Comparison of ENCODE assay signal across 27 cellular contexts in genomic region chr16:89869911-89870310, GRCh38.
"Had no signal": no experiment of that assay in that cellular context is flagged by ENCODE, and none has a peak within 500 bp of the region (broad histone marks: within the 10 kb centered on the region; RNA-seq: fewer than 3 reads in every experiment).

No MANE protein-coding gene starts in this region.

- H3K9ac ChIP-seq: parathyroid adenoma had no signal

- H3K9me3 Mint-ChIP-seq: immature natural killer cell, nephron, neural crest cell, type B pancreatic cell had no signal

- DNase-seq: hypothalamus; immature natural killer cell; kidney; left colon; left lung; lower lobe of right lung; mammary epithelial cell; mesenchymal stem cell; naive thymus-derived CD8-positive, alpha-beta T cell; nucleus accumbens; psoas muscle; stimulated activated CD4-positive, alpha-beta T cell treated with anti-CD3 and anti-CD28 coated beads, Interleukin-12 subunit alpha, Interleukin-12 subunit beta, amount 100 ng/mL, for 4 hours; stimulated activated CD4-positive, alpha-beta T cell treated with anti-CD3 and anti-CD28 coated beads, Interleukin-15, amount 100 ng/mL, for 24 hours; stimulated activated CD4-positive, alpha-beta T cell treated with anti-CD3 and anti-CD28 coated beads, Interleukin-2, amount 100 ng/mL, for 24 hours; stimulated activated CD4-positive, alpha-beta T cell treated with anti-CD3 and anti-CD28 coated beads, Interleukin-4, amount 100 ng/mL, for 1 hour; stimulated activated naive CD4-positive, alpha-beta T cell; uterus had no signal

- H3K4me1 ChIP-seq: parathyroid adenoma had no signal

- ATAC-seq: left colon; left lung; lower lobe of right lung; naive thymus-derived CD8-positive, alpha-beta T cell; psoas muscle; sciatic nerve had no signal

- H2AFZ ChIP-seq: parathyroid adenoma had no signal

- H3K27me3 ChIP-seq: left lung, right atrium auricular region, suprapubic skin, tibial nerve, uterus had no signal

- H3K79me2 ChIP-seq: parathyroid adenoma had no signal

- H3K27ac Mint-ChIP-seq: nephron; stimulated activated naive CD8-positive, alpha-beta T cell treated with anti-CD3 and anti-CD28 coated beads, Interleukin-15, Interleukin-2, amounts not matched to agents 100 ng/mL and 50 ng/mL, for 24 hours; type B pancreatic cell had no signal

- H3K27me3 Mint-ChIP-seq: naive thymus-derived CD8-positive, alpha-beta T cell; stimulated activated naive CD8-positive, alpha-beta T cell treated with anti-CD3 and anti-CD28 coated beads, Interleukin-15, Interleukin-2, amounts not matched to agents 100 ng/mL and 50 ng/mL, for 24 hours; type B pancreatic cell had no signal

- H3K36me3 ChIP-seq: left lung, suprapubic skin, uterus had no signal

- H3K27ac ChIP-seq: left lung, lower lobe of right lung, parathyroid adenoma, psoas muscle, right atrium auricular region, skin epidermis, suprapubic skin, tibial nerve, uterus had no signal

- H3K9me3 ChIP-seq: suprapubic skin had no signal

- H3K4me3 ChIP-seq: left lung, lower lobe of right lung, psoas muscle, right atrium auricular region, skin epidermis, suprapubic skin, tibial nerve, uterus had no signal

- H3K4me3 Mint-ChIP-seq: immature natural killer cell; neural crest cell; stimulated activated naive CD8-positive, alpha-beta T cell treated with anti-CD3 and anti-CD28 coated beads, Interleukin-15, Interleukin-2, amounts not matched to agents 100 ng/mL and 50 ng/mL, for 24 hours had no signal
